ENCODE assay signal across 2 cellular contexts in genomic region chr10:45145143-45145542, GRCh38.
TF ChIP-seq lines count a peak whose summit lies in the region.

No MANE protein-coding gene starts in this region.

TF ChIP-seq in HEK293, 187 proteins besides CTCF, POLR2A, EP300 and RAD21:
- TF ChIP-seq ZNF366 (tag by site-specific recombination; conservative IDR thresholded peaks at IDR 0.05), result peak; percentile 40; the same call in 1 of the 2 replicates

TF ChIP-seq in K562, 482 proteins besides CTCF, POLR2A, EP300 and RAD21:
- peak; percentile 97 for TF ChIP-seq ZNF512 (tag; IDR thresholded peaks at IDR 0.05)
